ENCODE assay signal across 22 cellular contexts in the genomic region with DNA sequence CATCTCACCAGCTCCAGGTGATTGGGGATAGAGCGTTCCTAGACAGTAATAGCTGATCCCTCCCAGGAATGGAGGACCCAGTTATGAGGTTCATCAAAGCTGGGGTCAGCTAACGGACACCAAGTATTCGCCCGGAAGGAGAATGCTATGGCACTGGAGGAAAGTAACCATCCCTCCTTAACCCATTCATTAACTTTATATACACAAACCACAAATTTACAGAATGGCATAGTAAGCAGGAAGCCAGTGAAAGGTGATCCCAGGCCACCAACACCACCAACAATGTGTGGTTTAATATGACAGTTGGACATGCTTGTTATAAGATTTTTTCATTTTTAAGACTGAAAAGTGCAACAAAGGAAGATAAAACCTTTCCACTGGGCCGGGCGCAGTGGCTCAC.
"Had no signal": no experiment of that assay in that cellular context is flagged by ENCODE, and none has a peak within 500 bp of the region (broad histone marks: within the 10 kb centered on the region; RNA-seq: fewer than 3 reads in every experiment).

No MANE protein-coding gene starts in this region.

- H3K4me1 ChIP-seq: colonic mucosa, esophagus squamous epithelium, gastrocnemius medialis, heart right ventricle, left lung, lower lobe of right lung had no signal

- H3K4me3 Mint-ChIP-seq: dendritic cell treated with granulocyte-macrophage colony-stimulating factor and Interleukin-4, amounts not matched to agents 40 ng/mL and 50 ng/mL, for 4 days; effector memory CD8-positive, alpha-beta T cell; endodermal cell had no signal

- H3K9me3 ChIP-seq: colonic mucosa, esophagus squamous epithelium, gastrocnemius medialis, heart right ventricle, left lung, lower lobe of right lung had no signal

- H3K36me3 ChIP-seq: colonic mucosa, esophagus squamous epithelium, gastrocnemius medialis, heart right ventricle, left lung, lower lobe of right lung had no signal

- H3K27ac Mint-ChIP-seq: dendritic cell treated with granulocyte-macrophage colony-stimulating factor and Interleukin-4, amounts not matched to agents 40 ng/mL and 50 ng/mL, for 4 days; effector memory CD8-positive, alpha-beta T cell had no signal

- DNase-seq: colonic mucosa; cortex of kidney; effector CD8-positive, alpha-beta T cell; effector memory CD8-positive, alpha-beta T cell; endodermal cell; erythroblast; esophagus squamous epithelium; foreskin fibroblast; foreskin melanocyte; gastrocnemius medialis; glutamatergic neuron; head of caudate nucleus; heart right ventricle; hippocampal formation; left cardiac atrium; left lung; left ventricle myocardium superior; lower lobe of right lung; mesenchymal stem cell; midbrain had no signal

- H3K4me3 ChIP-seq: colonic mucosa, esophagus squamous epithelium, gastrocnemius medialis, heart right ventricle, left lung, lower lobe of right lung had no signal

- H3K27ac ChIP-seq: colonic mucosa, epithelial cell of prostate, esophagus squamous epithelium, gastrocnemius medialis, heart right ventricle, left lung, lower lobe of right lung had no signal

- H3K9me3 Mint-ChIP-seq: dendritic cell treated with granulocyte-macrophage colony-stimulating factor and Interleukin-4, amounts not matched to agents 40 ng/mL and 50 ng/mL, for 4 days; effector memory CD8-positive, alpha-beta T cell had no signal

- H3K27me3 ChIP-seq: colonic mucosa, esophagus squamous epithelium, gastrocnemius medialis, left lung had no signal
